1 cellular context compared by ENCODE assay signal in genomic region chr14:31943861-31944255, GRCh38.
TF ChIP-seq lines count a peak whose summit lies in the region.

No MANE protein-coding gene starts in this region.

TF ChIP-seq in HepG2, 621 proteins besides CTCF, POLR2A, EP300 and RAD21 (continued from another document):
- TF ChIP-seq SNAPC4 (CRISPR knock-in tag; IDR thresholded peaks at IDR 0.05) (no peak), REL (CRISPR knock-in tag; conservative IDR thresholded peaks at IDR 0.05) (no peak), ZNF253 (CRISPR knock-in tag; IDR thresholded peaks at IDR 0.05; ENCODE audit: borderline replicate concordance) (no peak), RBM39 (IDR thresholded peaks at IDR 0.05; ENCODE audit: low read depth, low read length, poor library complexity, severe bottlenecking) (no peak), ZBTB14 (CRISPR knock-in tag; IDR thresholded peaks at IDR 0.05) (no peak), ZFX (CRISPR knock-in tag; IDR thresholded peaks at IDR 0.05; ENCODE audit: low read depth) (no peak), GPN1 (CRISPR knock-in tag; IDR thresholded peaks at IDR 0.05; ENCODE audit: borderline replicate concordance) (no peak), DBP (CRISPR knock-in tag; IDR thresholded peaks at IDR 0.05; ENCODE audit: not compliant biosample characterization) (no peak), ZMAT3 (CRISPR knock-in tag; conservative IDR thresholded peaks at IDR 0.05) (no peak), CEBPZ (IDR thresholded peaks at IDR 0.05; ENCODE audit: low read length) (no peak), SRF (IDR thresholded peaks at IDR 0.05; ENCODE audit: low read depth, low read length) (no peak), ZSCAN30 (CRISPR knock-in tag; IDR thresholded peaks at IDR 0.05) (no peak), RNF2 (conservative IDR thresholded peaks at IDR 0.05; ENCODE audit: low read depth) (no peak), ZNF768 (CRISPR knock-in tag; IDR thresholded peaks at IDR 0.05) (no peak), E2F2 (CRISPR knock-in tag; IDR thresholded peaks at IDR 0.05; ENCODE audit: borderline replicate concordance) (no peak), SETDB1 (CRISPR knock-in tag; IDR thresholded peaks at IDR 0.05; ENCODE audit: borderline replicate concordance) (no peak), ZNF124 (CRISPR knock-in tag; IDR thresholded peaks at IDR 0.05) (no peak), GRHL1 (CRISPR knock-in tag; conservative IDR thresholded peaks at IDR 0.05) (no peak), ZBTB20 (CRISPR knock-in tag; IDR thresholded peaks at IDR 0.05; ENCODE audit: borderline replicate concordance, low read depth) (no peak), JDP2 (CRISPR knock-in tag; IDR thresholded peaks at IDR 0.05; ENCODE audit: borderline replicate concordance) (no peak), ZNF138 (CRISPR knock-in tag; IDR thresholded peaks at IDR 0.05; ENCODE audit: low read depth) (no peak), MLXIP (CRISPR knock-in tag; IDR thresholded peaks at IDR 0.05; ENCODE audit: borderline replicate concordance) (no peak), ZNF773 (CRISPR knock-in tag; IDR thresholded peaks at IDR 0.05; ENCODE audit: borderline replicate concordance) (no peak), POLR2AphosphoS5 (IDR thresholded peaks at IDR 0.05; ENCODE audit: low read depth, low read length) (no peak), CEBPB (IDR thresholded peaks at IDR 0.05; ENCODE audit: borderline replicate concordance, low read depth, low read length) (peak; percentile 51; the same call in 1 of the 2 replicates)
